ENCODE assay signal across 18 cellular contexts in the genomic region with DNA sequence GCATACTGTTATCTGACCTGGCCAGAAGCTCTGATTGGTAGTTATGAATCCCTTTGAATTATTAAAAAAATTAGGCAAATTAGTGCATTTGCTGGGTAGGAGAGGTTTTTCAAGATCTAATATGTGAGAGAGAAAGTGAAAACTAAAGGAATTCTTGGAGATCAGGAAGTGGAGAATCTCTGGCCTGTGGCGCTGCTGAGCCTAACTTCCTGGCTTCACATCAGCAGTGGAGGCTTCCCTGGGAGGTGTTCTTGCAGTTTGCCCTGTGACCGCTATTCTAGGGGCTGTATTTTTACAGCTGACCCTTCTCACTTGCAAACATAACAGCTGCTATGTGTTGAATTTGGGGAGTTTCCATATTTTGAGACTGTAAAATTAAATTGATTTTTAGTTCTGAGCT.
DNase-seq lines count a peak whose midpoint lies in the region; ATAC-seq, FAIRE-seq and TF ChIP-seq lines count a peak whose summit lies in the region.
"Had no signal": no experiment of that assay in that cellular context is flagged by ENCODE, and none has a peak within 500 bp of the region (broad histone marks: within the 10 kb centered on the region; RNA-seq: fewer than 3 reads in every experiment).

No MANE protein-coding gene starts in this region.

- H3K36me3 ChIP-seq in astrocyte (ENCODE audit: insufficient read depth, low read length) (no peaks in the 10 kb centered on the region), H7 (replicated peaks; ENCODE audit: control insufficient read depth, insufficient read depth, low read length) (no peaks in the 10 kb centered on the region), smooth muscle cell (ENCODE audit: low read depth) (no peaks in the 10 kb centered on the region)

- H3K27ac ChIP-seq in astrocyte (ENCODE audit: low read depth, low read length) (no peak overlapping the region), smooth muscle cell (ENCODE audit: low read depth) (no peak overlapping the region)

- peaks cover 3% of the 10 kb centered on the region for H3K36me3 Mint-ChIP-seq in astrocyte (ENCODE audit: low read depth, unreplicated experiment)
- peaks cover 3% of the 10 kb centered on the region for H3K36me3 Mint-ChIP-seq in osteocyte (ENCODE audit: unreplicated experiment)

- H4K20me1 ChIP-seq in astrocyte (ENCODE audit: insufficient read depth, low read length) (no peaks in the 10 kb centered on the region), smooth muscle cell (ENCODE audit: low read depth) (no peaks in the 10 kb centered on the region)

- peak; percentile 7 for TF ChIP-seq CTCF in astrocyte (IDR thresholded peaks at IDR 0.05; ENCODE audit: insufficient read depth, low read depth, low read length)
- TF ChIP-seq CTCF in fibroblast of villous mesenchyme (IDR thresholded peaks at IDR 0.05; ENCODE audit: insufficient read depth, low read depth, low read length): peak; percentile 28
- TF ChIP-seq CTCF in osteocyte (IDR thresholded peaks at IDR 0.05): peak; percentile 54
- TF ChIP-seq CTCF in smooth muscle cell (IDR thresholded peaks at IDR 0.05; ENCODE audit: borderline replicate concordance, insufficient read depth, poor library complexity, severe bottlenecking): no peak

- H3K79me2 ChIP-seq in astrocyte (ENCODE audit: insufficient read depth, low read length): no peaks in the 10 kb centered on the region
- no peaks in the 10 kb centered on the region for H3K79me2 ChIP-seq in smooth muscle cell (ENCODE audit: low read depth)

- H3K27me3 Mint-ChIP-seq in astrocyte (ENCODE audit: low read depth, unreplicated experiment) (no peaks in the 10 kb centered on the region), osteocyte (ENCODE audit: unreplicated experiment) (no peaks in the 10 kb centered on the region)
- H3K27me3 Mint-ChIP-seq: activated naive CD4-positive, alpha-beta T cell treated with anti-CD3 and anti-CD28 coated beads, Interleukin-2, amount 50 U/mL, for 24 hours; stimulated activated naive CD8-positive, alpha-beta T cell treated with anti-CD3 and anti-CD28 coated beads, Interleukin-15, amount 100 ng/mL, for 72 hours had no signal

- no peak for FAIRE-seq in astrocyte (lab: Jason Lieb, UNC)
- FAIRE-seq: bronchial epithelial cell, GM12878, islet of Langerhans had no signal

- H2AFZ ChIP-seq in astrocyte (ENCODE audit: low read depth, low read length) (no peak overlapping the region), smooth muscle cell (ENCODE audit: low read depth) (no peak overlapping the region)

- peak overlapping the region; percentile 50 for H3K27ac Mint-ChIP-seq in astrocyte (ENCODE audit: unreplicated experiment)
- H3K27ac Mint-ChIP-seq in osteocyte (ENCODE audit: unreplicated experiment): peak overlapping the region; percentile 96
- H3K27ac Mint-ChIP-seq: activated naive CD4-positive, alpha-beta T cell treated with anti-CD3 and anti-CD28 coated beads, Interleukin-2, amount 50 U/mL, for 24 hours had no signal

- H3K9ac ChIP-seq in astrocyte (ENCODE audit: low read length) (no peak overlapping the region), smooth muscle cell (ENCODE audit: low read depth) (no peak overlapping the region)

- H3K4me3 Mint-ChIP-seq in astrocyte (ENCODE audit: unreplicated experiment): no peak overlapping the region
- peak overlapping the region; percentile 59 for H3K4me3 Mint-ChIP-seq in osteocyte (ENCODE audit: unreplicated experiment)
- H3K4me3 Mint-ChIP-seq: activated naive CD4-positive, alpha-beta T cell treated with anti-CD3 and anti-CD28 coated beads, Interleukin-2, amount 50 U/mL, for 24 hours; stimulated activated naive CD8-positive, alpha-beta T cell treated with anti-CD3 and anti-CD28 coated beads, Interleukin-15, amount 100 ng/mL, for 72 hours had no signal

- peak; percentile 20 for DNase-seq in AG20443 (ENCODE audit: low spot score)
- no peak for DNase-seq in astrocyte (ENCODE audit: low read depth)
- peak; percentile 61 for DNase-seq in fibroblast of villous mesenchyme (ENCODE audit: low read depth)
- no peak for DNase-seq in osteocyte (ENCODE audit: extremely low spot score, unreplicated experiment)
- DNase-seq in DMS114 treated with DMSO at 0.1 percent for 48 hours (lab: John Stamatoyannopoulos, UW; ENCODE audit: unreplicated experiment): no peak
- no peak for DNase-seq in H7
- DNase-seq in smooth muscle cell (lab: John Stamatoyannopoulos, UW; ENCODE audit: unreplicated experiment): no peak
- DNase-seq: activated CD4-positive, alpha-beta T cell treated with anti-CD3 and anti-CD28 coated beads, Interleukin-2, amount 50 U/mL, for 1 hour; activated T-cell treated with anti-CD3 and anti-CD28 coated beads, Interleukin-2, amount 50 U/mL, for 1 hour; effector CD8-positive, alpha-beta T cell; NCI-H1105; NCI-H82; stimulated activated naive CD8-positive, alpha-beta T cell treated with anti-CD3 and anti-CD28 coated beads, Interleukin-15, amount 100 ng/mL, for 72 hours had no signal

- ATAC-seq in HG03442 (IDR thresholded peaks at IDR 0.05; ENCODE audit: unreplicated experiment): no peak
- ATAC-seq: GM12878; stimulated activated naive CD8-positive, alpha-beta T cell treated with anti-CD3 and anti-CD28 coated beads, Interleukin-15, amount 100 ng/mL, for 72 hours had no signal

- H3K9me3 Mint-ChIP-seq in astrocyte (ENCODE audit: unreplicated experiment) (no peaks in the 10 kb centered on the region), osteocyte (ENCODE audit: unreplicated experiment) (no peaks in the 10 kb centered on the region)
- H3K9me3 Mint-ChIP-seq: activated naive CD4-positive, alpha-beta T cell treated with anti-CD3 and anti-CD28 coated beads, Interleukin-2, amount 50 U/mL, for 24 hours; stimulated activated naive CD8-positive, alpha-beta T cell treated with anti-CD3 and anti-CD28 coated beads, Interleukin-15, amount 100 ng/mL, for 72 hours had no signal

- H3K4me3 ChIP-seq in astrocyte (ENCODE audit: insufficient read depth, low read depth, low read length) (no peak overlapping the region), fibroblast of villous mesenchyme (ENCODE audit: low read depth, low read length) (no peak overlapping the region), H7 (ENCODE audit: insufficient read depth, low read depth, low read length) (no peak overlapping the region), smooth muscle cell (no peak overlapping the region)
- H3K4me3 ChIP-seq: GM12878 had no signal

- no peaks in the 10 kb centered on the region for H3K27me3 ChIP-seq in astrocyte (ENCODE audit: insufficient read depth, low read length)
- H3K27me3 ChIP-seq in H7 (ENCODE audit: control insufficient read depth, insufficient read depth, low read length): no peaks in the 10 kb centered on the region
- no peaks in the 10 kb centered on the region for H3K27me3 ChIP-seq in smooth muscle cell (ENCODE audit: low read depth)

- H3K4me1 Mint-ChIP-seq in astrocyte (ENCODE audit: low read depth, unreplicated experiment) (peaks cover 1% of the 10 kb centered on the region), osteocyte (ENCODE audit: unreplicated experiment) (peaks cover 65% of the 10 kb centered on the region)
- H3K4me1 Mint-ChIP-seq: activated naive CD4-positive, alpha-beta T cell treated with anti-CD3 and anti-CD28 coated beads, Interleukin-2, amount 50 U/mL, for 24 hours; stimulated activated naive CD8-positive, alpha-beta T cell treated with anti-CD3 and anti-CD28 coated beads, Interleukin-15, amount 100 ng/mL, for 72 hours had no signal

- no peaks in the 10 kb centered on the region for H3F3A ChIP-seq in smooth muscle cell (ENCODE audit: low read depth)

- H3K4me1 ChIP-seq in astrocyte (ENCODE audit: insufficient read depth, low read length) (no peaks in the 10 kb centered on the region), smooth muscle cell (ENCODE audit: low read depth) (no peaks in the 10 kb centered on the region)

- H3K9me3 ChIP-seq in astrocyte (ENCODE audit: insufficient read depth, low read depth, low read length): no peaks in the 10 kb centered on the region
- H3K9me3 ChIP-seq in smooth muscle cell (replicated peaks; ENCODE audit: low read depth): no peaks in the 10 kb centered on the region

- H3K4me2 ChIP-seq in astrocyte (ENCODE audit: low read length): no peak overlapping the region
- no peak overlapping the region for H3K4me2 ChIP-seq in smooth muscle cell

- WGBS in smooth muscle cell (ENCODE audit: low lambda C conversion rate): 78% methylated on average over 2 of the region's 2 CpGs

Comparison
In these comparisons a context has a peak if more than half of its experiments do, and no peak if none do; other contexts are left out.
1. DNase-seq: peak in AG20443 (single experiment) and fibroblast of villous mesenchyme (single experiment); none in astrocyte (single experiment), osteocyte (single experiment), DMS114 treated with DMSO at 0.1 percent for 48 hours (single experiment), H7 (single experiment) and smooth muscle cell (single experiment).